1 cellular context compared by ENCODE assay signal in the genomic region with DNA sequence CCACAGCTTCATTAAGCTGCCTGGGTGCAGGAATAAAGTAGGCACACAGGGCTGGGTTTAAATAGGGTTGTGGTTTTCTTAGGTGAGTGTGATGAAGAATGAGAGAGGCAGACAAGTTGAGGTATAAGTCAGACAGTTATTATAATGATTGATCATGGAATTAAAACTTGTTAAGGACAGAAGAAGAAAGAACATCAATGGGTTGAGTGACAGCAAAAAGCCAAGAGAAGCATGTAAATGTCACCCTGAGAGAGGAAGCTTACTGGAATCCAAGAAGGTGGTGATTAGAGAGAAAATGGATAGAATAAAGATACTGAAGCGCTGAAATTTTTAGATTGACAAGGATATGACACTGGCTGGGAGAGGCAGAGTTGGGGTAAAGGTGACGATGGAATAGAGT.
TF ChIP-seq lines count a peak whose summit lies in the region.

No MANE protein-coding gene starts in this region.

TF ChIP-seq in GM23338, 12 proteins besides CTCF, POLR2A, EP300 and RAD21 (continued from another document):
- TF ChIP-seq POLR2AphosphoS5 (IDR thresholded peaks at IDR 0.05; ENCODE audit: low read depth): no peak
TF ChIP-seq in GM23338: peak in this region for 0.
